27 cellular contexts compared by ENCODE assay signal in genomic region chr4:187617117-187617516, GRCh38.
DNase-seq lines count a peak whose midpoint lies in the region; ATAC-seq, FAIRE-seq and TF ChIP-seq lines count a peak whose summit lies in the region.
"Had no signal": no experiment of that assay in that cellular context is flagged by ENCODE, and none has a peak within 500 bp of the region (broad histone marks: within the 10 kb centered on the region; RNA-seq: fewer than 3 reads in every experiment).

No MANE protein-coding gene starts in this region.

- H3K4me3 ChIP-seq in K562 (no peak overlapping the region), mesendoderm (ENCODE audit: low read length) (no peak overlapping the region), small intestine (ENCODE audit: low read depth in 1 of 2, low read length in 2 of 2) (no peak overlapping the region)
- H3K4me3 ChIP-seq: body of pancreas, pancreas, right atrium auricular region had no signal

- intact Hi-C loops in K562 (cut with micrococcal nuclease) (no loop called here), CD14-positive monocyte (cut with micrococcal nuclease) (no loop called here)

- no peaks in the 10 kb centered on the region for H4K20me1 ChIP-seq in K562 (replicated peaks; ENCODE audit: control insufficient read depth, insufficient read depth, low read length)

- H3K23ac ChIP-seq in mesendoderm (ENCODE audit: low read length), result no peak overlapping the region

- TF ChIP-seq CTCF in K562 (IDR thresholded peaks at IDR 0.05 in 2 of 3, conservative IDR thresholded peaks at IDR 0.05 in 1 of 3; ENCODE audit: insufficient read depth in 2 of 3, low read depth in 1 of 3, low read length in 3 of 3) (no peak), CD14-positive monocyte (IDR thresholded peaks at IDR 0.05) (no peak)

- H2BK15ac ChIP-seq in mesendoderm (replicated peaks; ENCODE audit: low read depth), result no peak overlapping the region

- no peak overlapping the region for H2AFZ ChIP-seq in K562 (ENCODE audit: low read depth, low read length)

- H3K9ac ChIP-seq in K562 (ENCODE audit: insufficient read depth in 1 of 2, low read depth in 2 of 2, low read length in 2 of 2), result no peak overlapping the region
- no peak overlapping the region for H3K9ac ChIP-seq in mesendoderm (ENCODE audit: low read length)

- BruUV-seq in K562 (replicated peaks; lab: Mats Ljungman, UMichigan), result no TSS peak

- H3K36me3 Mint-ChIP-seq in CD14-positive monocyte, result no peaks in the 10 kb centered on the region

- no peak overlapping the region for H3K4ac ChIP-seq in mesendoderm (ENCODE audit: low read depth, low read length)

- DNase-seq in SIG-M5 treated with dmso at 0.1 percent for 504 hours (lab: John Stamatoyannopoulos, UW; ENCODE audit: unreplicated experiment) (peak; percentile 27), SIG-M5 (lab: John Stamatoyannopoulos, UW) (no peak), NCI-H69 (lab: John Stamatoyannopoulos, UW) (peak; percentile 63), K562 (ENCODE audit: extremely low read depth in 1 of 4, low spot score in 3 of 4) (no peak), mesendoderm (peak; percentile 23), small intestine (no peak), CD14-positive monocyte (ENCODE audit: low spot score) (no peak)
- DNase-seq: activated CD8-positive, alpha-beta memory T cell treated with anti-CD3 and anti-CD28 coated beads for 24 hours; activated gamma-delta T cell treated with Interleukin-2 at 50 U/mL for 16 hours; activated naive CD8-positive, alpha-beta T cell treated with anti-CD3 and anti-CD28 coated beads, Interleukin-2, amount 50 U/mL, for 24 hours; activated T-cell treated with anti-CD3 and anti-CD28 coated beads, Interleukin-2, amount 50 U/mL, for 1 hour; body of pancreas; COR-L47; effector memory CD8-positive, alpha-beta T cell; GF-D8; islet precursor cell; NCI-H146; NCI-H526; pancreas; stimulated activated CD4-positive, alpha-beta T cell treated with anti-CD3 and anti-CD28 coated beads, Interleukin-4, amount 100 ng/mL, for 4 hours; stimulated activated naive CD4-positive, alpha-beta T cell had no signal

- no peak overlapping the region for H3K27ac Mint-ChIP-seq in CD14-positive monocyte
- H3K27ac Mint-ChIP-seq: activated naive CD8-positive, alpha-beta T cell treated with anti-CD3 and anti-CD28 coated beads, Interleukin-2, amount 50 U/mL, for 24 hours; effector memory CD8-positive, alpha-beta T cell; nephron had no signal

- H3K27me3 ChIP-seq in K562 (ENCODE audit: control insufficient read depth in 2 of 2, insufficient read depth in 2 of 2, low read length in 2 of 2), result no peaks in the 10 kb centered on the region
- no peaks in the 10 kb centered on the region for H3K27me3 ChIP-seq in mesendoderm (ENCODE audit: insufficient read depth, low read length, poor library complexity)
- no peaks in the 10 kb centered on the region for H3K27me3 ChIP-seq in small intestine (ENCODE audit: control insufficient read depth in 2 of 2, insufficient read depth in 2 of 2, low read length in 2 of 2)
- H3K27me3 ChIP-seq: body of pancreas, pancreas, right atrium auricular region had no signal

- H3K79me1 ChIP-seq in mesendoderm (ENCODE audit: low read length), result no peaks in the 10 kb centered on the region

- POLR2A ChIA-PET in K562 (lab: Yijun Ruan, JAX), result no interaction called here

- TF ChIP-seq EP300 in K562 (IDR thresholded peaks at IDR 0.05; ENCODE audit: low read length), result no peak

- FAIRE-seq in K562 (lab: Jason Lieb, UNC), result no peak
- FAIRE-seq in small intestine (lab: Jason Lieb, UNC), result no peak
- FAIRE-seq: GM18507, pancreas, urothelium cell line had no signal

- H3K4me1 Mint-ChIP-seq in CD14-positive monocyte, result no peaks in the 10 kb centered on the region
- H3K4me1 Mint-ChIP-seq: activated naive CD8-positive, alpha-beta T cell treated with anti-CD3 and anti-CD28 coated beads, Interleukin-2, amount 50 U/mL, for 24 hours had no signal

- no peak overlapping the region for H3K4me3 Mint-ChIP-seq in CD14-positive monocyte
- H3K4me3 Mint-ChIP-seq: activated naive CD8-positive, alpha-beta T cell treated with anti-CD3 and anti-CD28 coated beads, Interleukin-2, amount 50 U/mL, for 24 hours; effector memory CD8-positive, alpha-beta T cell; nephron had no signal

- H3K4me2 ChIP-seq in K562 (ENCODE audit: insufficient read depth, low read length) (no peak overlapping the region), mesendoderm (ENCODE audit: low read length) (no peak overlapping the region)

- TF ChIP-seq RAD21 in K562 (CRISPR knock-in tag; conservative IDR thresholded peaks at IDR 0.05 in 1 of 2, IDR thresholded peaks at IDR 0.05 in 1 of 2), result no peak

- ATAC-seq in K562 (no peak), GM21825 (IDR thresholded peaks at IDR 0.05; ENCODE audit: unreplicated experiment) (no peak)
- ATAC-seq: activated naive CD8-positive, alpha-beta T cell treated with anti-CD3 and anti-CD28 coated beads, Interleukin-2, amount 50 U/mL, for 24 hours; body of pancreas; effector memory CD8-positive, alpha-beta T cell; esophagus mucosa; pancreas had no signal

- H2BK120ac ChIP-seq in mesendoderm (ENCODE audit: low read depth, low read length), result no peak overlapping the region

- no peaks in the 10 kb centered on the region for H3K9me3 ChIP-seq in K562 (replicated peaks; ENCODE audit: control insufficient read depth, insufficient read depth, low read depth, low read length)
- no peaks in the 10 kb centered on the region for H3K9me3 ChIP-seq in small intestine (ENCODE audit: control insufficient read depth, low read depth)
- H3K9me3 ChIP-seq: body of pancreas, pancreas, right atrium auricular region had no signal

- 0% methylated on average over 1 of the region's 1 CpG for WGBS in K562 (ENCODE audit: insufficient coverage, low coverage, missing lambda C conversion rate)
- WGBS in mesendoderm (ENCODE audit: extremely low coverage, insufficient coverage, low lambda C conversion rate), result no CpG with 5 or more reads among the region's 1 CpG
- WGBS in small intestine, 3 donors, result 56 to 64% (median 60%) methylated on average over 1 of the region's 1 CpG

- no peaks in the 10 kb centered on the region for H3K36me3 ChIP-seq in K562 (ENCODE audit: control insufficient read depth, insufficient read depth, low read length)
- H3K36me3 ChIP-seq in mesendoderm (ENCODE audit: control insufficient read depth, insufficient read depth, low read length), result no peaks in the 10 kb centered on the region
- H3K36me3 ChIP-seq in small intestine (ENCODE audit: control insufficient read depth in 2 of 2, insufficient read depth in 2 of 2, low read length in 2 of 2), result no peaks in the 10 kb centered on the region
- H3K36me3 ChIP-seq: pancreas, right atrium auricular region had no signal

- H3K79me2 ChIP-seq in K562 (ENCODE audit: control insufficient read depth, insufficient read depth, low read length) (no peaks in the 10 kb centered on the region), mesendoderm (ENCODE audit: control insufficient read depth, insufficient read depth, low read length) (no peaks in the 10 kb centered on the region)

- CTCF ChIA-PET in K562 (lab: Yijun Ruan, JAX; ENCODE audit: low intra/inter-chr PET ratio), result no interaction called here

- H2BK5ac ChIP-seq in mesendoderm (ENCODE audit: low read length), result no peak overlapping the region

- H3K27ac ChIP-seq in K562 (ENCODE audit: extremely low read depth, low read depth, low read length) (no peak overlapping the region), mesendoderm (ENCODE audit: low read depth, low read length) (no peak overlapping the region), small intestine (ENCODE audit: low read depth in 1 of 2, low read length in 1 of 2) (no peak overlapping the region)
- H3K27ac ChIP-seq: body of pancreas, pancreas, right atrium auricular region had no signal

- no peak overlapping the region for H3K18ac ChIP-seq in mesendoderm (ENCODE audit: low read length)

- H4K8ac ChIP-seq in mesendoderm (ENCODE audit: low read depth, low read length), result no peak overlapping the region

- H3K4me1 ChIP-seq in K562 (replicated peaks in 1 of 2; ENCODE audit: control insufficient read depth in 2 of 2, insufficient read depth in 2 of 2, low read length in 2 of 2), result peaks cover 0 to 3% of the 10 kb centered on the region in 2 experiments; a peak in 1 of 5 replicates
- no peaks in the 10 kb centered on the region for H3K4me1 ChIP-seq in mesendoderm (ENCODE audit: control insufficient read depth, low read depth, low read length)
- H3K4me1 ChIP-seq in small intestine (ENCODE audit: control insufficient read depth in 2 of 2, insufficient read depth in 1 of 2, low read depth in 1 of 2, low read length in 1 of 2), result no peaks in the 10 kb centered on the region
- H3K4me1 ChIP-seq: body of pancreas, pancreas, right atrium auricular region had no signal

- peaks cover 0 to 1% (median 0%) of the 10 kb centered on the region in 3 donors for H3K27me3 Mint-ChIP-seq in CD14-positive monocyte (ENCODE audit: low read depth in 3 of 3)
- H3K27me3 Mint-ChIP-seq: activated naive CD8-positive, alpha-beta T cell treated with anti-CD3 and anti-CD28 coated beads, Interleukin-2, amount 50 U/mL, for 24 hours; effector memory CD8-positive, alpha-beta T cell had no signal

- H3K9me1 ChIP-seq in K562 (ENCODE audit: control insufficient read depth, insufficient read depth, low read length), result no peaks in the 10 kb centered on the region

- no peak overlapping the region for H2AK5ac ChIP-seq in mesendoderm (ENCODE audit: low read length)

- no peaks in the 10 kb centered on the region for H3K9me3 Mint-ChIP-seq in CD14-positive monocyte
- H3K9me3 Mint-ChIP-seq: activated naive CD8-positive, alpha-beta T cell treated with anti-CD3 and anti-CD28 coated beads, Interleukin-2, amount 50 U/mL, for 24 hours; nephron had no signal

- in situ Hi-C loops in K562 (cut with MboI), result no loop called here

- no peak for TF ChIP-seq POLR2A in K562 (conservative IDR thresholded peaks at IDR 0.05)

- no peak overlapping the region for H4K5ac ChIP-seq in mesendoderm (ENCODE audit: low read length)

- H3K56ac ChIP-seq in mesendoderm (ENCODE audit: low read length), result no peak overlapping the region

TF ChIP-seq in K562, 482 proteins besides CTCF, POLR2A, EP300 and RAD21 (continues in another document):
- TF ChIP-seq ZBTB34 (CRISPR knock-in tag; IDR thresholded peaks at IDR 0.05) (no peak), CBX8 (IDR thresholded peaks at IDR 0.05; ENCODE audit: borderline replicate concordance, extremely low read depth, low read depth, low read length, poor library complexity, severe bottlenecking) (no peak), TRIM24 (IDR thresholded peaks at IDR 0.05) (peak; percentile 29 to 85; a peak in 2 of 4 replicates), ZBTB8A (IDR thresholded peaks at IDR 0.05; ENCODE audit: partially characterized antibody) (no peak), HDAC2 (IDR thresholded peaks at IDR 0.05) (no peak)

Comparison
In these comparisons a context has a peak if more than half of its experiments do, and no peak if none do; other contexts are left out.
1. DNase-seq: peak in SIG-M5 treated with dmso at 0.1 percent for 504 hours (single experiment), NCI-H69 (single experiment) and mesendoderm (single experiment); none in SIG-M5 (single experiment), K562 (0 of 4), small intestine (single experiment) and CD14-positive monocyte (single experiment).